In genomic region chr1:162144268-162144667, GRCh38 we compare ENCODE assay signal across 15 cellular contexts.
DNase-seq lines count a peak whose midpoint lies in the region; ATAC-seq and TF ChIP-seq lines count a peak whose summit lies in the region.
"Had no signal": no experiment of that assay in that cellular context is flagged by ENCODE, and none has a peak within 500 bp of the region (broad histone marks: within the 10 kb centered on the region; RNA-seq: fewer than 3 reads in every experiment).

No MANE protein-coding gene starts in this region.

- no peak overlapping the region for H4K5ac ChIP-seq in mesendoderm (ENCODE audit: low read length)

- no peak for TF ChIP-seq POLR2A in HCT116 (IDR thresholded peaks at IDR 0.05; ENCODE audit: borderline replicate concordance, extremely low read depth, insufficient read depth, insufficient read length)
- no peak for TF ChIP-seq POLR2A in body of pancreas (IDR thresholded peaks at IDR 0.05)

- peak overlapping the region; percentile 6 for H2BK5ac ChIP-seq in mesendoderm (ENCODE audit: low read length)

- POLR2A ChIA-PET in A673 (lab: Charles Lee; ENCODE audit: low non-redundant PET) (interaction anchor here (0.6 to 1.1 kb wide), 3 partner anchors 78 to 86 kb away, joined by 3 to 5 read pairs (median 4); no protein-coding TSS in a partner anchor), HCT116 (lab: Charles Lee) (interaction anchor here (0.6 to 2.4 kb wide), 8 partner anchors 8 to 81 kb away, joined by 3 to 11 read pairs (median 6); partner anchors contain the start of gene NOS1AP), T-cell (lab: Charles Lee) (no interaction called here)

- H3K4me3 ChIP-seq in A673 (ENCODE audit: low read depth, low read length, poor library complexity, severe bottlenecking) (peak overlapping the region; percentile 23), HCT116 (replicated peaks in 1 of 2; ENCODE audit: low read depth in 1 of 2, low read length in 2 of 2) (peak overlapping the region in 1 of 2 experiments; percentile 24; a peak in 1 of 4 replicates), mesendoderm (ENCODE audit: low read length) (no peak overlapping the region), BE2C (ENCODE audit: low read depth, low read length) (no peak overlapping the region), body of pancreas (no peak overlapping the region)
- H3K4me3 ChIP-seq: BLaER1 had no signal

- peaks cover 8% of the 10 kb centered on the region for H3K79me1 ChIP-seq in mesendoderm (ENCODE audit: low read length)

- H3K9me3 Mint-ChIP-seq in T-cell, result no peaks in the 10 kb centered on the region
- H3K9me3 Mint-ChIP-seq: CD8-positive, alpha-beta T cell had no signal

- H2BK120ac ChIP-seq in mesendoderm (ENCODE audit: low read depth, low read length), result no peak overlapping the region

- H3K36me3 ChIP-seq in A673 (ENCODE audit: insufficient read depth, low read length, poor library complexity, severe bottlenecking) (no peaks in the 10 kb centered on the region), HCT116 (ENCODE audit: control insufficient read depth in 1 of 2, insufficient read depth in 2 of 2, low read length in 2 of 2) (no peaks in the 10 kb centered on the region), mesendoderm (ENCODE audit: control insufficient read depth, insufficient read depth, low read length) (no peaks in the 10 kb centered on the region), BE2C (no peaks in the 10 kb centered on the region), body of pancreas (replicated peaks in 1 of 2; ENCODE audit: insufficient read depth in 1 of 2, low read depth in 2 of 2) (no peaks in the 10 kb centered on the region)
- H3K36me3 ChIP-seq: BLaER1 had no signal

- H3K18ac ChIP-seq in mesendoderm (ENCODE audit: low read length), result peak overlapping the region; percentile 45

- H3K4me1 Mint-ChIP-seq in T-cell, result no peaks in the 10 kb centered on the region

- in situ Hi-C loops in GM13976 (cut with MboI; ENCODE audit: low sequenced_read_pairs, unreplicated experiment), result no loop called here

- BruUV-seq in A673 (replicated peaks; lab: Mats Ljungman, UMichigan) (TSS peak; percentile 93), HCT116 (replicated peaks; lab: Mats Ljungman, UMichigan) (TSS peak; percentile 89)

- peaks cover 19 to 33% of the 10 kb centered on the region in 2 donors for H3K27me3 Mint-ChIP-seq in T-cell

- H4K20me1 ChIP-seq in HCT116 (ENCODE audit: insufficient read depth), result no peaks in the 10 kb centered on the region
- H4K20me1 ChIP-seq: BLaER1 had no signal

- H3K9me2 ChIP-seq in HCT116 (ENCODE audit: insufficient read depth), result no peaks in the 10 kb centered on the region

- no peak for TF ChIP-seq CTCF in A673 (conservative IDR thresholded peaks at IDR 0.05; ENCODE audit: low read depth, low read length)
- no peak for TF ChIP-seq CTCF in HCT116 (IDR thresholded peaks at IDR 0.05 in 2 of 3, conservative IDR thresholded peaks at IDR 0.05 in 1 of 3; ENCODE audit: borderline replicate concordance in 1 of 3, insufficient read depth in 1 of 3, low read depth in 2 of 3, low read length in 2 of 3)
- TF ChIP-seq CTCF in VCaP (conservative IDR thresholded peaks at IDR 0.05), result no peak
- no peak for TF ChIP-seq CTCF in BE2C (IDR thresholded peaks at IDR 0.05; ENCODE audit: low read depth, low read length)
- TF ChIP-seq CTCF in GM13976 (IDR thresholded peaks at IDR 0.05; ENCODE audit: borderline replicate concordance, control extremely low read depth, extremely low read depth, insufficient read depth, missing control alignments), result no peak
- TF ChIP-seq CTCF in body of pancreas (IDR thresholded peaks at IDR 0.05), result no peak

- H3K4ac ChIP-seq in mesendoderm (ENCODE audit: low read depth, low read length), result no peak overlapping the region

- H3K9me3 ChIP-seq in A673 (ENCODE audit: low read depth, low read length, poor library complexity, severe bottlenecking) (no peaks in the 10 kb centered on the region), HCT116 (ENCODE audit: control insufficient read depth in 1 of 2, insufficient read depth in 1 of 2, low read depth in 1 of 2, low read length in 2 of 2) (no peaks in the 10 kb centered on the region), BE2C (no peaks in the 10 kb centered on the region), body of pancreas (no peaks in the 10 kb centered on the region)
- H3K9me3 ChIP-seq: BLaER1 had no signal

- ATAC-seq in HCT116, result no peak
- ATAC-seq in T-cell (replicated peaks in 1 of 4), result no peak
- ATAC-seq in body of pancreas, result no peak
- ATAC-seq: CD8-positive, alpha-beta T cell; PC-3 had no signal

- peak overlapping the region; percentile 73 for H3K4me2 ChIP-seq in HCT116 (ENCODE audit: low read length)
- H3K4me2 ChIP-seq in mesendoderm (ENCODE audit: low read length), result no peak overlapping the region
- H3K4me2 ChIP-seq: BLaER1 had no signal

- H3K27ac Mint-ChIP-seq in T-cell, result no peak overlapping the region
- H3K27ac Mint-ChIP-seq: CD8-positive, alpha-beta T cell had no signal

- H3K4me1 ChIP-seq in A673 (ENCODE audit: insufficient read depth, low read length, poor library complexity, severe bottlenecking) (peaks cover 68% of the 10 kb centered on the region), HCT116 (ENCODE audit: control insufficient read depth in 1 of 2, insufficient read depth in 2 of 2, low read length in 2 of 2) (peaks cover 72 to 77% of the 10 kb centered on the region in 2 experiments), mesendoderm (ENCODE audit: control insufficient read depth, low read depth, low read length) (peaks cover 38% of the 10 kb centered on the region), BE2C (peaks cover 12% of the 10 kb centered on the region), body of pancreas (peaks cover 7% of the 10 kb centered on the region)

- H3K9ac ChIP-seq in HCT116 (ENCODE audit: low read length) (peak overlapping the region; percentile 24), mesendoderm (ENCODE audit: low read length) (no peak overlapping the region)
- H3K9ac ChIP-seq: BLaER1 had no signal

- H3K56ac ChIP-seq in mesendoderm (ENCODE audit: low read length), result no peak overlapping the region

- RAD21 ChIA-PET in HCT116 (lab: Charles Lee; ENCODE audit: low non-redundant PET in 1 of 2, low total read pairs in 2 of 2, uncharacterized antibody in 2 of 2, unreplicated experiment in 2 of 2), result no interaction called here

- H3K27me3 ChIP-seq in A673 (replicated peaks; ENCODE audit: insufficient read depth, low read depth, low read length, poor library complexity) (no peaks in the 10 kb centered on the region), HCT116 (ENCODE audit: insufficient read depth, low read length) (no peaks in the 10 kb centered on the region), mesendoderm (ENCODE audit: insufficient read depth, low read length, poor library complexity) (no peaks in the 10 kb centered on the region), BE2C (no peaks in the 10 kb centered on the region), body of pancreas (no peaks in the 10 kb centered on the region)
- H3K27me3 ChIP-seq: BLaER1 had no signal

- H2BK15ac ChIP-seq in mesendoderm (replicated peaks; ENCODE audit: low read depth), result no peak overlapping the region

- no peaks in the 10 kb centered on the region for H3K79me2 ChIP-seq in HCT116 (ENCODE audit: insufficient read depth, low read length)
- peaks cover 9% of the 10 kb centered on the region for H3K79me2 ChIP-seq in mesendoderm (ENCODE audit: control insufficient read depth, insufficient read depth, low read length)

- WGBS in mesendoderm (ENCODE audit: extremely low coverage, insufficient coverage, low lambda C conversion rate), result no CpG with 5 or more reads among the region's 3 CpGs
- WGBS in body of pancreas, 2 donors, result 53 to 56% methylated on average over 3 of the region's 3 CpGs

- no peak overlapping the region for H3K23ac ChIP-seq in mesendoderm (ENCODE audit: low read length)

- CTCF ChIA-PET in A673 (lab: Charles Lee), result interaction anchor here (1.0 to 1.1 kb wide), 2 partner anchors 10 to 40 kb away, joined by 3 read pairs; no protein-coding TSS in a partner anchor
- CTCF ChIA-PET in HCT116 (lab: Charles Lee), result no interaction called here
- CTCF ChIA-PET in T-cell (lab: Charles Lee), result no interaction called here

- DNase-seq in A673 (ENCODE audit: low spot score), result no peak
- no peak for DNase-seq in HCT116 (ENCODE audit: low read depth, low spot score)
- no peak for DNase-seq in mesendoderm
- DNase-seq in T-cell, result no peak
- DNase-seq in BE2C, result no peak
- no peak for DNase-seq in GM13976 (ENCODE audit: low spot score)
- DNase-seq in body of pancreas, result no peak
- DNase-seq: Calu3; CD8-positive, alpha-beta T cell; MM.1S; NCI-H1436 treated with DMSO at 0.1 percent for 48 hours; NCI-H524; PC-3 had no signal

- no peak for TF ChIP-seq RAD21 in HCT116 (IDR thresholded peaks at IDR 0.05; ENCODE audit: low read depth)

- H3K27ac ChIP-seq in A673 (ENCODE audit: low read depth, low read length, poor library complexity, severe bottlenecking), result peak overlapping the region; percentile 95
- H3K27ac ChIP-seq in HCT116 (ENCODE audit: low read depth, low read length), result peak overlapping the region; percentile 87
- H3K27ac ChIP-seq in VCaP, result peak overlapping the region; percentile 29
- H3K27ac ChIP-seq in mesendoderm (ENCODE audit: low read depth, low read length), result peak overlapping the region; percentile 60
- no peak overlapping the region for H3K27ac ChIP-seq in body of pancreas
- H3K27ac ChIP-seq: BLaER1 had no signal

- H3K36me3 Mint-ChIP-seq in T-cell, result no peaks in the 10 kb centered on the region
- H3K36me3 Mint-ChIP-seq: CD8-positive, alpha-beta T cell had no signal

- intact Hi-C loops in A673 (cut with micrococcal nuclease; ENCODE audit: unreplicated experiment) (loop anchor here (5.0 kb wide), 1 partner anchor 72 kb away; no protein-coding TSS in a partner anchor), HCT116 (cut with micrococcal nuclease) (no loop called here), body of pancreas (cut with DNase I) (no loop called here)

- H4K8ac ChIP-seq in mesendoderm (ENCODE audit: low read depth, low read length), result no peak overlapping the region

- peak overlapping the region; percentile 93 for H2AK5ac ChIP-seq in mesendoderm (ENCODE audit: low read length)

- no peak overlapping the region for H2AFZ ChIP-seq in HCT116 (ENCODE audit: low read depth, low read length, poor library complexity, severe bottlenecking)

- no peak overlapping the region for H3K4me3 Mint-ChIP-seq in T-cell
- H3K4me3 Mint-ChIP-seq: CD8-positive, alpha-beta T cell had no signal

TF ChIP-seq in HCT116, 20 proteins besides CTCF, POLR2A, EP300 and RAD21 (continues in another document):
- no peak for TF ChIP-seq FOSL1 (IDR thresholded peaks at IDR 0.05; ENCODE audit: low read depth)

Comparison
In these comparisons a context has a peak if more than half of its experiments do, and no peak if none do; other contexts are left out.
1. H3K27ac ChIP-seq: peak in A673 (single experiment), HCT116 (single experiment), VCaP (single experiment) and mesendoderm (single experiment); none in body of pancreas (0 of 4).
2. POLR2A ChIA-PET loops: an anchor here in A673 (0.6 to 1.1 kb wide) and HCT116 (0.6 to 2.4 kb wide); none called in T-cell.